1 cellular context compared by ENCODE assay signal in genomic region chr9:128911529-128912035, GRCh38.
A peak's percentile ranks its signal among the peaks of the same experiment; 100 is the strongest.
TF ChIP-seq lines count a peak whose summit lies in the region.

No MANE protein-coding gene starts in this region.

TF ChIP-seq in HepG2, 621 proteins besides CTCF, POLR2A, EP300 and RAD21 (continues in another document):
- no peak for TF ChIP-seq RFX1 (IDR thresholded peaks at IDR 0.05)
- TF ChIP-seq, protein P1, sequence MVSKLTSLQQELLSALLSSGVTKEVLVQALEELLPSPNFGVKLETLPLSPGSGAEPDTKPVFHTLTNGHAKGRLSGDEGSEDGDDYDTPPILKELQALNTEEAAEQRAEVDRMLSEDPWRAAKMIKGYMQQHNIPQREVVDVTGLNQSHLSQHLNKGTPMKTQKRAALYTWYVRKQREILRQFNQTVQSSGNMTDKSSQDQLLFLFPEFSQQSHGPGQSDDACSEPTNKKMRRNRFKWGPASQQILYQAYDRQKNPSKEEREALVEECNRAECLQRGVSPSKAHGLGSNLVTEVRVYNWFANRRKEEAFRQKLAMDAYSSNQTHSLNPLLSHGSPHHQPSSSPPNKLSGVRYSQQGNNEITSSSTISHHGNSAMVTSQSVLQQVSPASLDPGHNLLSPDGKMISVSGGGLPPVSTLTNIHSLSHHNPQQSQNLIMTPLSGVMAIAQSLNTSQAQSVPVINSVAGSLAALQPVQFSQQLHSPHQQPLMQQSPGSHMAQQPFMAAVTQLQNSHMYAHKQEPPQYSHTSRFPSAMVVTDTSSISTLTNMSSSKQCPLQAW (CRISPR knock-in tag; IDR thresholded peaks at IDR 0.05) = 0 out of 2 replicates have a peak, but pooled peaks have one; percentile 22
- peak; percentile 45; the same call in 1 of the 2 replicates for TF ChIP-seq ELF3 (CRISPR knock-in tag; IDR thresholded peaks at IDR 0.05)
- peak; percentile 43; the same call in 1 of the 2 replicates for TF ChIP-seq ZBTB7B (CRISPR knock-in tag; IDR thresholded peaks at IDR 0.05)
- TF ChIP-seq POLR2G (IDR thresholded peaks at IDR 0.05; ENCODE audit: low read depth, low read length) = no peak
- TF ChIP-seq SMAD9 (CRISPR knock-in tag; IDR thresholded peaks at IDR 0.05) = no peak
- no peak for TF ChIP-seq RFXAP (CRISPR knock-in tag; IDR thresholded peaks at IDR 0.05; ENCODE audit: borderline replicate concordance)
- no peak for TF ChIP-seq HNRNPK (IDR thresholded peaks at IDR 0.05; ENCODE audit: low read depth, low read length, poor library complexity, severe bottlenecking)
- TF ChIP-seq ZNF33A (CRISPR knock-in tag; IDR thresholded peaks at IDR 0.05; ENCODE audit: borderline replicate concordance) = no peak
- no peak for TF ChIP-seq RORA (CRISPR knock-in tag; IDR thresholded peaks at IDR 0.05)
- TF ChIP-seq PRPF4 (IDR thresholded peaks at IDR 0.05; ENCODE audit: low read depth, low read length, poor library complexity, severe bottlenecking) = no peak
- TF ChIP-seq SOX13 (IDR thresholded peaks at IDR 0.05) = no peak
- TF ChIP-seq SOX13 (CRISPR knock-in tag; conservative IDR thresholded peaks at IDR 0.05 in 1 of 2, IDR thresholded peaks at IDR 0.05 in 1 of 2) = peak in 1 of 2 experiments; percentile 55; a peak in 1 of 4 replicates
- TF ChIP-seq, protein P2, sequence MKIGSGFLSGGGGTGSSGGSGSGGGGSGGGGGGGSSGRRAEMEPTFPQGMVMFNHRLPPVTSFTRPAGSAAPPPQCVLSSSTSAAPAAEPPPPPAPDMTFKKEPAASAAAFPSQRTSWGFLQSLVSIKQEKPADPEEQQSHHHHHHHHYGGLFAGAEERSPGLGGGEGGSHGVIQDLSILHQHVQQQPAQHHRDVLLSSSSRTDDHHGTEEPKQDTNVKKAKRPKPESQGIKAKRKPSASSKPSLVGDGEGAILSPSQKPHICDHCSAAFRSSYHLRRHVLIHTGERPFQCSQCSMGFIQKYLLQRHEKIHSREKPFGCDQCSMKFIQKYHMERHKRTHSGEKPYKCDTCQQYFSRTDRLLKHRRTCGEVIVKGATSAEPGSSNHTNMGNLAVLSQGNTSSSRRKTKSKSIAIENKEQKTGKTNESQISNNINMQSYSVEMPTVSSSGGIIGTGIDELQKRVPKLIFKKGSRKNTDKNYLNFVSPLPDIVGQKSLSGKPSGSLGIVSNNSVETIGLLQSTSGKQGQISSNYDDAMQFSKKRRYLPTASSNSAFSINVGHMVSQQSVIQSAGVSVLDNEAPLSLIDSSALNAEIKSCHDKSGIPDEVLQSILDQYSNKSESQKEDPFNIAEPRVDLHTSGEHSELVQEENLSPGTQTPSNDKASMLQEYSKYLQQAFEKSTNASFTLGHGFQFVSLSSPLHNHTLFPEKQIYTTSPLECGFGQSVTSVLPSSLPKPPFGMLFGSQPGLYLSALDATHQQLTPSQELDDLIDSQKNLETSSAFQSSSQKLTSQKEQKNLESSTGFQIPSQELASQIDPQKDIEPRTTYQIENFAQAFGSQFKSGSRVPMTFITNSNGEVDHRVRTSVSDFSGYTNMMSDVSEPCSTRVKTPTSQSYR (CRISPR knock-in tag; IDR thresholded peaks at IDR 0.05; ENCODE audit: borderline replicate concordance) = peak; percentile 24; the same call in 1 of the 2 replicates
- TF ChIP-seq, protein P3, sequence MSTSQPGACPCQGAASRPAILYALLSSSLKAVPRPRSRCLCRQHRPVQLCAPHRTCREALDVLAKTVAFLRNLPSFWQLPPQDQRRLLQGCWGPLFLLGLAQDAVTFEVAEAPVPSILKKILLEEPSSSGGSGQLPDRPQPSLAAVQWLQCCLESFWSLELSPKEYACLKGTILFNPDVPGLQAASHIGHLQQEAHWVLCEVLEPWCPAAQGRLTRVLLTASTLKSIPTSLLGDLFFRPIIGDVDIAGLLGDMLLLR (CRISPR knock-in tag; IDR thresholded peaks at IDR 0.05) = no peak
- TF ChIP-seq ZNF335 (CRISPR knock-in tag; IDR thresholded peaks at IDR 0.05) = no peak
- TF ChIP-seq MEIS2 (CRISPR knock-in tag; IDR thresholded peaks at IDR 0.05) = 0 out of 2 replicates have a peak, but pooled peaks have one; percentile 31
- TF ChIP-seq THAP11 (CRISPR knock-in tag; IDR thresholded peaks at IDR 0.05) = 0 out of 2 replicates have a peak, but pooled peaks have one; percentile 17
- no peak for TF ChIP-seq SUZ12 (IDR thresholded peaks at IDR 0.05; ENCODE audit: low read depth, low read length)
- TF ChIP-seq, protein P4, sequence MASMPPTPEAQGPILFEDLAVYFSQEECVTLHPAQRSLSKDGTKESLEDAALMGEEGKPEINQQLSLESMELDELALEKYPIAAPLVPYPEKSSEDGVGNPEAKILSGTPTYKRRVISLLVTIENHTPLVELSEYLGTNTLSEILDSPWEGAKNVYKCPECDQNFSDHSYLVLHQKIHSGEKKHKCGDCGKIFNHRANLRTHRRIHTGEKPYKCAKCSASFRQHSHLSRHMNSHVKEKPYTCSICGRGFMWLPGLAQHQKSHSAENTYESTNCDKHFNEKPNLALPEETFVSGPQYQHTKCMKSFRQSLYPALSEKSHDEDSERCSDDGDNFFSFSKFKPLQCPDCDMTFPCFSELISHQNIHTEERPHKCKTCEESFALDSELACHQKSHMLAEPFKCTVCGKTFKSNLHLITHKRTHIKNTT (CRISPR knock-in tag; IDR thresholded peaks at IDR 0.05) = no peak
- TF ChIP-seq PRDM10 (CRISPR knock-in tag; IDR thresholded peaks at IDR 0.05; ENCODE audit: low read depth) = no peak
- TF ChIP-seq ETV6 (CRISPR knock-in tag; conservative IDR thresholded peaks at IDR 0.05) = no peak
- TF ChIP-seq ZNF841 (CRISPR knock-in tag; IDR thresholded peaks at IDR 0.05; ENCODE audit: borderline replicate concordance) = no peak
- peak; percentile 91 for TF ChIP-seq ETV5 (CRISPR knock-in tag; IDR thresholded peaks at IDR 0.05; ENCODE audit: borderline replicate concordance)
- no peak for TF ChIP-seq ZNF556 (CRISPR knock-in tag; IDR thresholded peaks at IDR 0.05; ENCODE audit: borderline replicate concordance)
- peak; percentile 77 for TF ChIP-seq MED1 (CRISPR knock-in tag; IDR thresholded peaks at IDR 0.05)
- no peak for TF ChIP-seq SOX6 (IDR thresholded peaks at IDR 0.05)
- TF ChIP-seq SOX6 (CRISPR knock-in tag; IDR thresholded peaks at IDR 0.05) = no peak
- TF ChIP-seq SMAD3 (CRISPR knock-in tag; IDR thresholded peaks at IDR 0.05) = no peak
- TF ChIP-seq ZNF564 (CRISPR knock-in tag; IDR thresholded peaks at IDR 0.05) = no peak
- TF ChIP-seq GTF2F1 (IDR thresholded peaks at IDR 0.05; ENCODE audit: low read length) = no peak
- no peak for TF ChIP-seq ZNF318 (CRISPR knock-in tag; IDR thresholded peaks at IDR 0.05)
- no peak for TF ChIP-seq DRAP1 (CRISPR knock-in tag; IDR thresholded peaks at IDR 0.05)
- no peak for TF ChIP-seq ZNF382 (CRISPR knock-in tag; IDR thresholded peaks at IDR 0.05; ENCODE audit: borderline replicate concordance)
- TF ChIP-seq DNMT1 (CRISPR knock-in tag; IDR thresholded peaks at IDR 0.05) = no peak
- peak; percentile 37; the same call in 1 of the 2 replicates for TF ChIP-seq YEATS2 (CRISPR knock-in tag; IDR thresholded peaks at IDR 0.05; ENCODE audit: borderline replicate concordance)
- no peak for TF ChIP-seq PCBP1 (IDR thresholded peaks at IDR 0.05; ENCODE audit: borderline replicate concordance, low read depth, low read length)
- TF ChIP-seq ZBTB8A (CRISPR knock-in tag; IDR thresholded peaks at IDR 0.05; ENCODE audit: borderline replicate concordance, low read depth) = no peak
- TF ChIP-seq LCORL (IDR thresholded peaks at IDR 0.05) = no peak
- TF ChIP-seq LCORL (CRISPR knock-in tag; IDR thresholded peaks at IDR 0.05) = 0 out of 2 replicates have a peak, but pooled peaks have one; percentile 58
- TF ChIP-seq GFI1 (CRISPR knock-in tag; IDR thresholded peaks at IDR 0.05; ENCODE audit: borderline replicate concordance) = no peak
- no peak; the same call in 1 of the 2 replicates for TF ChIP-seq MYC (CRISPR knock-in tag; IDR thresholded peaks at IDR 0.05; ENCODE audit: borderline replicate concordance)
- TF ChIP-seq E2F2 (CRISPR knock-in tag; IDR thresholded peaks at IDR 0.05; ENCODE audit: borderline replicate concordance) = no peak
- TF ChIP-seq ZSCAN9 (CRISPR knock-in tag; IDR thresholded peaks at IDR 0.05; ENCODE audit: borderline replicate concordance) = peak; percentile 19; the same call in 1 of the 2 replicates
- no peak for TF ChIP-seq SETDB1 (CRISPR knock-in tag; IDR thresholded peaks at IDR 0.05; ENCODE audit: borderline replicate concordance)
